ENCODE assay signal across 10 cellular contexts in the genomic region with DNA sequence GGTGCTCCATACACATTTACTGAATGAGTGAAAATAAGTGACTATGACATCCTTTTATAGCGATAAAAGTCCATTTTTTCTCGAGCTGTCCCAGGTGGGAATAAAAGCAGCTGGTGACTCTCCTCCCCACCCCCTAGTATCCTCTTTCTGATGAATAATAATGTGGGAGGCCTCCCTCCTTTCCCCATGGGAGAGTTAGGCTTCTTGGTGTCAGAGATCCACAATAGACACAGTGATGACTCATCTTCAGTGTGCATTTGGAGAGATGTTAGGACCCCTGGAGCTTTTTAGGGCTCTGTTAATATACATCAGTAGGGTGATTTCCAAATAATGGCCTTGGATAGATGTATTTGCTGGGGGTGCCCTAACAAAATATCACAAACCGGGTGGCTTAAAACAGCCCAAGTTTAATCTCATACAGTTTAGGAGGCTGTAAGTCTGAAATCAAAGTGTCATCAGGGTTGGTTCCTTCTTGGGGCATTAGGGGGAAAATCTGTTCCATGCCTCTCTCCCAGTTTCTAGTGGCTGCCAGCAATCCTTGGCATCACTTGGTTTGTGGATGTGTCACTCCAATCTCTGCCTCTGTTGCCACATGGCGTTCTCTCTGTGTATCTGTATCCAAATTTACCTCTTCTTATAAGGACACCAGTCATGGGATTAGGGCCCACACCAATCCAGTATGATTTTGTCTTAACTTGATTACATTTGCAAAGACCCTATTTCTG. TPM values are rescaled to one million over a fixed set of nuclear protein-coding genes. Genes with fewer than 3 reads are reported as not detected.
DNase-seq lines count a peak whose midpoint lies in the region; ATAC-seq and TF ChIP-seq lines count a peak whose summit lies in the region.
"Had no signal": no experiment of that assay in that cellular context is flagged by ENCODE, and none has a peak within 500 bp of the region (broad histone marks: within the 10 kb centered on the region; RNA-seq: fewer than 3 reads in every experiment).

No MANE protein-coding gene starts in this region.

- in situ Hi-C loops in brain microvascular endothelial cell (cut with HindIII; ENCODE audit: low pct_ligation_motif_present, low sequenced_read_pairs): no loop called here

- H3K9me3 Mint-ChIP-seq in CD14-positive monocyte: no peaks in the 10 kb centered on the region

- no peaks in the 10 kb centered on the region for H3K36me3 ChIP-seq in brain microvascular endothelial cell (replicated peaks)

- intact Hi-C loops in CD14-positive monocyte (cut with micrococcal nuclease): no loop called here

- H3K27ac ChIP-seq in brain microvascular endothelial cell: peak overlapping the region; percentile 58

- H3K4me1 Mint-ChIP-seq in CD14-positive monocyte: peaks cover 33% of the 10 kb centered on the region

- ATAC-seq in GM18858 (IDR thresholded peaks at IDR 0.05; ENCODE audit: unreplicated experiment): no peak

- peaks cover 0 to 3% (median 2%) of the 10 kb centered on the region in 3 donors for H3K27me3 Mint-ChIP-seq in CD14-positive monocyte (ENCODE audit: low read depth in 3 of 3)

- H3K4me3 Mint-ChIP-seq in CD14-positive monocyte: no peak overlapping the region

- H3K27me3 ChIP-seq in brain microvascular endothelial cell (replicated peaks): no peaks in the 10 kb centered on the region

- H3K27ac Mint-ChIP-seq in CD14-positive monocyte: peak overlapping the region in 5 of 7 donors; percentile 32 to 70 (median 51)

- no peaks in the 10 kb centered on the region for H3K36me3 Mint-ChIP-seq in CD14-positive monocyte

- TF ChIP-seq CTCF in CD14-positive monocyte (IDR thresholded peaks at IDR 0.05) (no peak), brain microvascular endothelial cell (IDR thresholded peaks at IDR 0.05; ENCODE audit: low read depth, low read length, missing control alignments) (no peak)

- no peak overlapping the region for H3K4me3 ChIP-seq in brain microvascular endothelial cell (ENCODE audit: low read depth, low read length)

- DNase-seq in CD14-positive monocyte (ENCODE audit: low spot score) (no peak), LHCN-M2 (ENCODE audit: low read depth) (peak; percentile 99), brain microvascular endothelial cell (peak; percentile 80), kidney tubule cell (ENCODE audit: low spot score) (peak; percentile 58), OCI-M1 (lab: John Stamatoyannopoulos, UW) (no peak), NCI-H187 treated with DMSO at 0.1 percent for 48 hours (lab: John Stamatoyannopoulos, UW) (no peak)
- no peak for DNase-seq in activated naive CD4-positive, alpha-beta T cell treated with Interleukin-2 at 50 U/mL for 16 hours
- DNase-seq: activated CD8-positive, alpha-beta memory T cell treated with anti-CD3 and anti-CD28 coated beads, Interleukin-2, amount 50 U/mL, for 4 hours; MM.1S had no signal

RNA-seq across cellular contexts. Expression of gene PHC2, which starts 4.4 kb away (rescaled TPM):
- polyA plus RNA-seq in CD14-positive monocyte: 10 to 100 TPM; 18.9 to 53.1 TPM
- total RNA-seq in LHCN-M2 (2014; rRNA removed): 245 and 251 TPM in 2 replicates
- polyA plus RNA-seq in LHCN-M2 (2012): 112 TPM

RNA-seq across cellular contexts. Expression of gene ZSCAN20, which starts 37.2 kb away (rescaled TPM):
- polyA plus RNA-seq in CD14-positive monocyte: under 1 TPM; 0.29 TPM
- total RNA-seq in LHCN-M2 (2014; rRNA removed): 8.0 and 9.0 TPM in 2 replicates
- 2.0 TPM for polyA plus RNA-seq in LHCN-M2 (2012)

Comparison
In these comparisons a context has a peak if more than half of its experiments do, and no peak if none do; other contexts are left out.
1. DNase-seq: peak in LHCN-M2 (single experiment), brain microvascular endothelial cell (single experiment) and kidney tubule cell (single experiment); none in CD14-positive monocyte (single experiment), OCI-M1 (single experiment), activated naive CD4-positive, alpha-beta T cell treated with Interleukin-2 at 50 U/mL for 16 hours (single experiment) and NCI-H187 treated with DMSO at 0.1 percent for 48 hours (single experiment).